ENCODE assay signal across 17 cellular contexts in genomic region chr7:1383398-1384112, GRCh38.
"Had no signal": no experiment of that assay in that cellular context is flagged by ENCODE, and none has a peak within 500 bp of the region (broad histone marks: within the 10 kb centered on the region; RNA-seq: fewer than 3 reads in every experiment).

No MANE protein-coding gene starts in this region.

- H3K9me3 ChIP-seq: esophagus squamous epithelium, neutrophil, testis had no signal

- H2AFZ ChIP-seq: parathyroid adenoma had no signal

- H3K9ac ChIP-seq: parathyroid adenoma had no signal

- H3K27me3 ChIP-seq: testis had no signal

- H3K4me1 ChIP-seq: esophagus squamous epithelium, parathyroid adenoma, sigmoid colon, testis, tibial artery had no signal

- H3K4me3 ChIP-seq: esophagus squamous epithelium, lung, sigmoid colon, testis, tibial artery had no signal

- H3K27ac ChIP-seq: esophagus squamous epithelium, neutrophil, parathyroid adenoma, sigmoid colon, testis, tibial artery had no signal

- H3K36me3 ChIP-seq: esophagus squamous epithelium, neutrophil, sigmoid colon, tibial artery had no signal

- ATAC-seq: effector memory CD8-positive, alpha-beta T cell; left lobe of liver; natural killer cell; stimulated activated memory B cell treated with anti-CD40 and anti-IgM and Interleukin-4, amounts not matched to agents 10 μg/mL and 1 μg/mL and 100 μg/mL, for 72 hours; stimulated activated naive CD8-positive, alpha-beta T cell treated with anti-CD3 and anti-CD28 coated beads, Interleukin-15, Interleukin-2, amounts not matched to agents 100 U/mL and 50 U/mL, for 24 hours had no signal

- DNase-seq: cortex of kidney; effector memory CD8-positive, alpha-beta T cell; erythroblast; esophagus squamous epithelium; head of caudate nucleus; natural killer cell; sigmoid colon; stimulated activated CD4-positive, alpha-beta T cell treated with anti-CD3 and anti-CD28 coated beads, Interleukin-4, amount 100 ng/mL, for 4 hours; stimulated activated naive CD8-positive, alpha-beta T cell treated with anti-CD3 and anti-CD28 coated beads, Interleukin-15, Interleukin-2, amounts not matched to agents 100 U/mL and 50 U/mL, for 24 hours; substantia nigra; testis; tibial artery had no signal
